ENCODE assay signal across 1 cellular context in the genomic region with DNA sequence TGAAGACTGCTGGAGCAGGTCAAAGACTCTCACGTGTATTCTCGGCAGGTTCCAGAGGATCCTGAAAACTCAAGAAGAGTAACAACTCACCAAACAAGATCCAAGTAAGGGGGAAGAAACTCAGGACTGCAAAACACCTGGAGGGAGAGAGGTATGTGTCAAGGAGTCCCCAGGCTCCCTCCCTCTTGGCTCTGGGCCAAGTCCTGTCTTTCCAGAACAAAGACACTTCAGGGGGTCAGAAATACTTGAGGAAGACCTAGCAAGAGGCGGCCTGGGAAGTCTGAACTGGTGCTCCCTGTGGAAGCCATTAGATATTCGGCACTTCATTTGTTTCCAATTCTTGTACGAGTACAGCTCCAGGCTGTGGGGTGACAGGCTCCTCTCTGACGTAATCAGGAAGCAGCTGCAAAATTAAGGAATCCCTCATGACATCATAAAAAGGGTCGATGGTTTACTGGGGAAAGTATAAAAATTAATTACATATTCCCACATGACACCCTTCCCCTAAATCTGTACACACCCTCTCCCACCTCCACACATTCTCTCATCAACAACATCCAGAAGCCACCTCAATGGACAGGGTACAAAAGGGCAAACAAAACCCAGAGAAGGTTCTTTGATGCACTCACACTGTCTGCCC.
TF ChIP-seq lines count a peak whose summit lies in the region.

No MANE protein-coding gene starts in this region.

TF ChIP-seq in HepG2, 621 proteins besides CTCF, POLR2A, EP300 and RAD21 (continued from another document):
- TF ChIP-seq, protein P1, sequence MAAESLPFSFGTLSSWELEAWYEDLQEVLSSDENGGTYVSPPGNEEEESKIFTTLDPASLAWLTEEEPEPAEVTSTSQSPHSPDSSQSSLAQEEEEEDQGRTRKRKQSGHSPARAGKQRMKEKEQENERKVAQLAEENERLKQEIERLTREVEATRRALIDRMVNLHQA (CRISPR knock-in tag; IDR thresholded peaks at IDR 0.05), result no peak
TF ChIP-seq in HepG2: peak in this region for 0.
